ENCODE assay signal across 1 cellular context in genomic region chr12:16609140-16609539, GRCh38.
TF ChIP-seq lines count a peak whose summit lies in the region.

No MANE protein-coding gene starts in this region.

TF ChIP-seq in H1, 55 proteins besides CTCF, POLR2A, EP300 and RAD21 (continued from another document):
- no peak for TF ChIP-seq USF2 (IDR thresholded peaks at IDR 0.05; ENCODE audit: low read length)
- TF ChIP-seq E2F6 (IDR thresholded peaks at IDR 0.05), result no peak
- TF ChIP-seq TAF7 (optimal IDR thresholded peaks at IDR 0.05; ENCODE audit: borderline replicate concordance, low read depth, low read length), result no peak
TF ChIP-seq in H1: peak in this region for 0.
